In genomic region chr7:78261739-78262138, GRCh38 we compare ENCODE assay signal across 7 cellular contexts.
"Had no signal": no experiment of that assay in that cellular context is flagged by ENCODE, and none has a peak within 500 bp of the region (broad histone marks: within the 10 kb centered on the region; RNA-seq: fewer than 3 reads in every experiment).

No MANE protein-coding gene starts in this region.

- H2AFZ ChIP-seq: GM23338 had no signal

- H3K4me2 ChIP-seq: GM23338 had no signal

- H3K9me3 ChIP-seq: HAP-1 had no signal

- H3K9me3 Mint-ChIP-seq: GM23338, HFFc6 had no signal

- DNase-seq: GOT3, H7, HCEC 1CT, HFFc6 had no signal

- H3K36me3 ChIP-seq: HAP-1 had no signal

- H3K4me3 ChIP-seq: GM23338, HAP-1 had no signal

- H3K27ac Mint-ChIP-seq: GM23338 had no signal

- ATAC-seq: GM23338, HCT116 had no signal

- H3K4me3 Mint-ChIP-seq: GM23338, HFFc6 had no signal
